Comparison of ENCODE assay signal across 13 cellular contexts in the genomic region with DNA sequence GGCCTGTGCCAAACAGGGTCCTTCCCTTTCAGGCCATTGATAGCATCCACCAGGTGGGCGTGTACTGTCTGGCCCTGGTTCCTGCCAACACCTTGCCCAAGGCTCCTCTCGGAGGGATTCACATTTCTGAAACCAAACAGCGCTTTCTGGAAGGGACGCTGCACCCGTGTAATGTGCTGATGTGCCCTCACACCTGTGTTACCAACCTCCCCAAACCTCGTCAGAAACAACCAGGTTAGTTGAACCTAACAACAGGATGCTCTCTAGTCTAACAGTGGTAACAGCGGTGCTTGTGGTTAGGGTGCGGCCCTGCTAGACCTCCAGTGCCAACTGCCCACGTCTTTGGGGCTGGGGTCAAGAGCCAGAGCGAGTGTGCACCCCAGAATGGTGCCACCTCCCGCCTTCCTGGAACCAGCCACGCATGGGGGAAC. TPM values are rescaled to one million over a fixed set of nuclear protein-coding genes. Genes with fewer than 3 reads are reported as not detected.
A peak's percentile ranks its signal among the peaks of the same experiment; 100 is the strongest.
DNase-seq lines count a peak whose midpoint lies in the region; ATAC-seq and TF ChIP-seq lines count a peak whose summit lies in the region.
"Had no signal": no experiment of that assay in that cellular context is flagged by ENCODE, and none has a peak within 500 bp of the region (broad histone marks: within the 10 kb centered on the region; RNA-seq: fewer than 3 reads in every experiment).

No MANE protein-coding gene starts in this region.

- DNase-seq in NK-92 treated with Interleukin-12 subunit alpha and Interleukin-12 subunit beta, amount 100 ng/mL, for 24 hours (lab: John Stamatoyannopoulos, UW) = peak; percentile 40
- DNase-seq in NK-92 (lab: John Stamatoyannopoulos, UW; ENCODE audit: unreplicated experiment) = no peak
- DNase-seq in activated CD4-positive, alpha-beta T cell treated with anti-CD3 and anti-CD28 coated beads for 4 hours = peak; percentile 30 to 46
- peak; percentile 35 for DNase-seq in activated naive CD8-positive, alpha-beta T cell treated with anti-CD3 and anti-CD28 coated beads for 36 hours
- DNase-seq in stimulated activated effector memory CD8-positive, alpha-beta T cell treated with anti-CD3 and anti-CD28 coated beads, Interleukin-12 subunit alpha, Interleukin-12 subunit beta, amount 100 ng/mL, for 72 hours (ENCODE audit: low spot score in 2 of 2) = peak in 1 of 2 donors; percentile 48
- no peak for DNase-seq in NCI-H748 treated with DMSO at 0.1 percent for 48 hours (lab: John Stamatoyannopoulos, UW)
- DNase-seq in MG63 = no peak
- DNase-seq: gastrocnemius medialis, HCEC 1CT, KG1, NCI-H2081 treated with DMSO at 0.1 percent for 48 hours, PC-3 had no signal

- H3K4me3 ChIP-seq in MG63 = no peak overlapping the region
- H3K4me3 ChIP-seq: gastrocnemius medialis had no signal

- H3K36me3 ChIP-seq in MG63 = peaks cover 64% of the 10 kb centered on the region

- H3K4me1 Mint-ChIP-seq in activated naive CD8-positive, alpha-beta T cell treated with anti-CD3 and anti-CD28 coated beads for 36 hours = peaks cover 38% of the 10 kb centered on the region
- H3K4me1 Mint-ChIP-seq in stimulated activated effector memory CD8-positive, alpha-beta T cell treated with anti-CD3 and anti-CD28 coated beads, Interleukin-12 subunit alpha, Interleukin-12 subunit beta, amount 100 ng/mL, for 72 hours = peaks cover 58% of the 10 kb centered on the region

- H3K27me3 ChIP-seq in MG63 = no peaks in the 10 kb centered on the region
- H3K27me3 ChIP-seq: gastrocnemius medialis had no signal

- TF ChIP-seq POLR2A in GM18505 (IDR thresholded peaks at IDR 0.05; ENCODE audit: borderline replicate concordance, extremely low read depth, insufficient read depth, insufficient read length) = no peak

- H3K9me3 Mint-ChIP-seq in activated naive CD8-positive, alpha-beta T cell treated with anti-CD3 and anti-CD28 coated beads for 36 hours = no peaks in the 10 kb centered on the region
- H3K9me3 Mint-ChIP-seq in stimulated activated effector memory CD8-positive, alpha-beta T cell treated with anti-CD3 and anti-CD28 coated beads, Interleukin-12 subunit alpha, Interleukin-12 subunit beta, amount 100 ng/mL, for 72 hours = no peaks in the 10 kb centered on the region

- H3K9me3 ChIP-seq in MG63 = no peaks in the 10 kb centered on the region
- H3K9me3 ChIP-seq: gastrocnemius medialis had no signal

- no peaks in the 10 kb centered on the region for H3K27me3 Mint-ChIP-seq in activated naive CD8-positive, alpha-beta T cell treated with anti-CD3 and anti-CD28 coated beads for 36 hours

- H3K36me3 Mint-ChIP-seq in activated naive CD8-positive, alpha-beta T cell treated with anti-CD3 and anti-CD28 coated beads for 36 hours = peaks cover 35% of the 10 kb centered on the region
- H3K36me3 Mint-ChIP-seq in stimulated activated effector memory CD8-positive, alpha-beta T cell treated with anti-CD3 and anti-CD28 coated beads, Interleukin-12 subunit alpha, Interleukin-12 subunit beta, amount 100 ng/mL, for 72 hours = peaks cover 29% of the 10 kb centered on the region

- peak; percentile 49 for ATAC-seq in stimulated activated effector memory CD8-positive, alpha-beta T cell treated with anti-CD3 and anti-CD28 coated beads, Interleukin-12 subunit alpha, Interleukin-12 subunit beta, amount 100 ng/mL, for 72 hours
- ATAC-seq in GM18505 (IDR thresholded peaks at IDR 0.05; ENCODE audit: unreplicated experiment) = no peak
- ATAC-seq: gastrocnemius medialis, PC-3 had no signal

- H3K4me3 Mint-ChIP-seq in activated naive CD8-positive, alpha-beta T cell treated with anti-CD3 and anti-CD28 coated beads for 36 hours = peak overlapping the region; percentile 22
- H3K4me3 Mint-ChIP-seq in stimulated activated effector memory CD8-positive, alpha-beta T cell treated with anti-CD3 and anti-CD28 coated beads, Interleukin-12 subunit alpha, Interleukin-12 subunit beta, amount 100 ng/mL, for 72 hours = peak overlapping the region; percentile 67

- peak overlapping the region; percentile 89 for H3K27ac Mint-ChIP-seq in activated naive CD8-positive, alpha-beta T cell treated with anti-CD3 and anti-CD28 coated beads for 36 hours
- peak overlapping the region; percentile 79 for H3K27ac Mint-ChIP-seq in stimulated activated effector memory CD8-positive, alpha-beta T cell treated with anti-CD3 and anti-CD28 coated beads, Interleukin-12 subunit alpha, Interleukin-12 subunit beta, amount 100 ng/mL, for 72 hours

RNA-seq across cellular contexts. Expression of gene S100B, which starts 54.4 kb away (rescaled TPM):
- 10 to 100 TPM in 1 of 2 experiments, 1 to 10 TPM in 1; 8.7 to 10.5 TPM for total RNA-seq in activated naive CD8-positive, alpha-beta T cell treated with anti-CD3 and anti-CD28 coated beads for 36 hours
- total RNA-seq in MG63 (2014; rRNA removed; shearing (Covaris generic); ENCODE audit: low replicate concordance) = not detected in 2 replicates
- total RNA-seq: PC-3 had no signal

Comparison
In these comparisons a context has a peak if more than half of its experiments do, and no peak if none do; other contexts are left out.
1. DNase-seq: peak in NK-92 treated with Interleukin-12 subunit alpha and Interleukin-12 subunit beta, amount 100 ng/mL, for 24 hours (single experiment), activated CD4-positive, alpha-beta T cell treated with anti-CD3 and anti-CD28 coated beads for 4 hours (2 of 2) and activated naive CD8-positive, alpha-beta T cell treated with anti-CD3 and anti-CD28 coated beads for 36 hours (single experiment); none in NK-92 (single experiment), NCI-H748 treated with DMSO at 0.1 percent for 48 hours (single experiment) and MG63 (single experiment).